In the genomic region with DNA sequence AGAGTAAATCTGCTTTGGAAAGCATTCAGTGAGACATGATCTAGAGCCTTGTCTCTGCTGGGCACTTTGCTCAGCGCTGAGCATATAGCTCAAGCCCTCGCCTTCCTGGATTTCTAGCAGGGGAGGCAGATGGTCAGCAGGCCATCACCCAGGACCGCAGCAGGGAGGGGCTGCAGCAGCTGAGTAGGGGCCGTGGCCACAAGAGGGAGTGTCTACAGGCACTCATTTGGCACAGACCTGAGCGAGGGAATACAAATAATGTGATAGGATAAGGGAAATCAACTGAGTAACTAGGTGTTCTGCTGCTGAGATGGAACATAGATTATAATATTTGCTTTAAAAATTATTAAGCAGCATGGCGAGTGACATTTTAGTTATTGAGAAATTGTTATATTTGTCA, we compare ENCODE assay signal across 8 cellular contexts. TPM values are rescaled to one million over a fixed set of nuclear protein-coding genes. Genes with fewer than 3 reads are reported as not detected.
DNase-seq lines count a peak whose midpoint lies in the region; ATAC-seq and TF ChIP-seq lines count a peak whose summit lies in the region.

No MANE protein-coding gene starts in this region.

- H3K4me3 ChIP-seq in RWPE2 (ENCODE audit: severe bottlenecking) (no peak overlapping the region), fibroblast of villous mesenchyme (ENCODE audit: low read depth, low read length) (no peak overlapping the region), lower leg skin (ENCODE audit: low read depth, poor library complexity, severe bottlenecking) (no peak overlapping the region)

- ATAC-seq in RWPE2 (ENCODE audit: low read depth): no peak

- H3K4me3 Mint-ChIP-seq in CD14-positive monocyte: no peak overlapping the region

- intact Hi-C loops in lower leg skin (cut with DNase I; ENCODE audit: low total_unique reads): no loop called here
- intact Hi-C loops in CD14-positive monocyte (cut with micrococcal nuclease): loop anchor here in 1 of 2 donors (10.0 kb wide), 1 partner anchor 270 kb away; no protein-coding TSS in a partner anchor

- DNase-seq in COR-L47 (lab: John Stamatoyannopoulos, UW) (peak; percentile 40), RWPE2 (ENCODE audit: low spot score) (no peak), fibroblast of villous mesenchyme (ENCODE audit: low read depth) (no peak), nucleus accumbens (lab: John Stamatoyannopoulos, UW) (peak in 38 of 56 donors; percentile 1 to 54 (median 16)), lower leg skin (ENCODE audit: low spot score in 2 of 2) (no peak), GF-D8 (lab: John Stamatoyannopoulos, UW) (no peak), DMS153 (lab: John Stamatoyannopoulos, UW) (no peak), CD14-positive monocyte (ENCODE audit: low spot score) (no peak)

- peaks cover 34 to 39% of the 10 kb centered on the region in 2 donors for H3K36me3 Mint-ChIP-seq in CD14-positive monocyte

- peaks cover 36% of the 10 kb centered on the region for H3K36me3 ChIP-seq in RWPE2 (ENCODE audit: low read depth)

- peak overlapping the region in 1 of 7 donors; percentile 19 for H3K27ac Mint-ChIP-seq in CD14-positive monocyte

- H3K4me1 Mint-ChIP-seq in CD14-positive monocyte: peaks cover 47% of the 10 kb centered on the region

- H3K9me3 Mint-ChIP-seq in CD14-positive monocyte: peaks cover 0 to 5% (median 0%) of the 10 kb centered on the region in 7 donors

- H3K9me3 ChIP-seq in RWPE2 (ENCODE audit: severe bottlenecking): no peaks in the 10 kb centered on the region

- H3K27ac ChIP-seq in RWPE2 (ENCODE audit: poor library complexity, severe bottlenecking): no peak overlapping the region

- TF ChIP-seq CTCF in RWPE2 (IDR thresholded peaks at IDR 0.05; ENCODE audit: poor library complexity, severe bottlenecking): peak; percentile 14
- TF ChIP-seq CTCF in fibroblast of villous mesenchyme (IDR thresholded peaks at IDR 0.05; ENCODE audit: insufficient read depth, low read depth, low read length): peak; percentile 24
- TF ChIP-seq CTCF in lower leg skin (IDR thresholded peaks at IDR 0.05): no peak
- TF ChIP-seq CTCF in CD14-positive monocyte (IDR thresholded peaks at IDR 0.05): no peak

- H3K27me3 ChIP-seq in RWPE2 (ENCODE audit: insufficient read depth, poor library complexity, severe bottlenecking): no peaks in the 10 kb centered on the region

- no peaks in the 10 kb centered on the region for H3K4me1 ChIP-seq in RWPE2 (ENCODE audit: insufficient read depth, poor library complexity, severe bottlenecking)

- peaks cover 0 to 10% (median 0%) of the 10 kb centered on the region in 3 donors for H3K27me3 Mint-ChIP-seq in CD14-positive monocyte (ENCODE audit: low read depth in 3 of 3)

- no peak for TF ChIP-seq POLR2A in lower leg skin (IDR thresholded peaks at IDR 0.05)

- 67 to 73% methylated on average over 6 of the region's 6 CpGs for WGBS in lower leg skin, 2 donors

RNA-seq across cellular contexts. Expression of gene OFD1, which starts 30.2 kb away (rescaled TPM):
- total RNA-seq in fibroblast of villous mesenchyme: 12.5 and 15.1 TPM in 2 replicates
- total RNA-seq in lower leg skin: 10 to 100 TPM; 20.0 to 69.6 (median 27.5) TPM
- polyA plus RNA-seq in CD14-positive monocyte: 1 to 10 TPM; 2.4 to 2.9 TPM

RNA-seq across cellular contexts. Expression of gene TRAPPC2, which starts 30.3 kb away (rescaled TPM):
- total RNA-seq in fibroblast of villous mesenchyme (13.2 and 28.1 TPM in 2 replicates), lower leg skin (10 to 100 TPM; 12.6 to 16.1 (median 14.9) TPM)
- 10 to 100 TPM; 12.2 to 18.3 TPM for polyA plus RNA-seq in CD14-positive monocyte

RNA-seq across cellular contexts. Expression of gene GPM6B, which starts 52.1 kb away (rescaled TPM):
- total RNA-seq in fibroblast of villous mesenchyme (under 0.01 and 1.3 TPM in 2 replicates), lower leg skin (10 to 100 TPM in 2 of 4 donors, 1 to 10 TPM in 2; 4.6 to 22.8 (median 12.3) TPM)
- not detected for polyA plus RNA-seq in CD14-positive monocyte

Comparison
In these comparisons a context has a peak if more than half of its experiments do, and no peak if none do; other contexts are left out.
1. DNase-seq: peak in COR-L47 (single experiment) and nucleus accumbens (38 of 56); none in RWPE2 (single experiment), fibroblast of villous mesenchyme (single experiment), lower leg skin (0 of 2), GF-D8 (single experiment), DMS153 (single experiment) and CD14-positive monocyte (single experiment).
2. CTCF ChIP-seq: peak in RWPE2 (single experiment) and fibroblast of villous mesenchyme (single experiment); none in lower leg skin (0 of 3) and CD14-positive monocyte (single experiment).